Comparison of ENCODE assay signal across 11 cellular contexts in the genomic region with DNA sequence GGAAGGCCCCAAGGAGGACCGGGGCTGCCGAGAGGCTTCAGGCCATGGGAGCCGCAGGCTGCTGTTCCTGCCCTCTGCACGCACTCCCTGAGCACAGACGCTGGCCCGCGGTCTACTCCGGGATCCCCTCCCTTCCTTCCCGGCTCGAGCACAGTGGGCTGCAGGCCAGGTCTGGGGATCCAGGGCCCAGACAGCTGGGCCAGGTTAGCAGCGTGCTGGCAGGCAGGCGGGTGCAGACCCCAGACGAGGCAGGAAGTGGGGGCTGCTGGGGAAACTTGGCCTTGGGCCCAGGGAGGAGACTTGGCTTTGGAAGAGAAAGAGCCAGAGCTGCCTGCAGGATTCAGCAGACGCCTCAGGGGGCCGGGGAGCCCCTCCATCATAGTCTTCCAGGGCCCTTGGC. TPM values are rescaled to one million over a fixed set of nuclear protein-coding genes. Genes with fewer than 3 reads are reported as not detected.
A peak's percentile ranks its signal among the peaks of the same experiment; 100 is the strongest.
DNase-seq lines count a peak whose midpoint lies in the region; ATAC-seq and TF ChIP-seq lines count a peak whose summit lies in the region.
"Had no signal": no experiment of that assay in that cellular context is flagged by ENCODE, and none has a peak within 500 bp of the region (broad histone marks: within the 10 kb centered on the region; RNA-seq: fewer than 3 reads in every experiment).

No MANE protein-coding gene starts in this region.

- no peaks in the 10 kb centered on the region for H3K9me3 Mint-ChIP-seq in stimulated activated memory B cell treated with anti-CD40 and anti-IgM and Interleukin-4, amounts not matched to agents 10 μg/mL and 1 μg/mL and 100 μg/mL, for 72 hours
- H3K9me3 Mint-ChIP-seq: neural crest cell had no signal

- POLR2A ChIA-PET in RWPE1 (lab: Yijun Ruan, JAX; ENCODE audit: low non-redundant PET) = no interaction called here

- H3K36me3 Mint-ChIP-seq in stimulated activated memory B cell treated with anti-CD40 and anti-IgM and Interleukin-4, amounts not matched to agents 10 μg/mL and 1 μg/mL and 100 μg/mL, for 72 hours = no peaks in the 10 kb centered on the region

- H3K27ac ChIP-seq in RWPE1 = peak overlapping the region; percentile 39

- intact Hi-C loops in Right ventricle myocardium superior (cut with DNase I) = no loop called here
- intact Hi-C loops in sciatic nerve (cut with DNase I) = no loop called here

- DNase-seq in EL (peak; percentile 32), RWPE1 (ENCODE audit: low spot score) (no peak), Right ventricle myocardium superior (peak; percentile 88), sciatic nerve (ENCODE audit: low spot score) (peak; percentile 76)
- DNase-seq: activated gamma-delta T cell, NCI-H2107 had no signal

- peaks cover 96% of the 10 kb centered on the region for H3K27me3 Mint-ChIP-seq in stimulated activated memory B cell treated with anti-CD40 and anti-IgM and Interleukin-4, amounts not matched to agents 10 μg/mL and 1 μg/mL and 100 μg/mL, for 72 hours

- no peaks in the 10 kb centered on the region for H3K4me1 Mint-ChIP-seq in stimulated activated memory B cell treated with anti-CD40 and anti-IgM and Interleukin-4, amounts not matched to agents 10 μg/mL and 1 μg/mL and 100 μg/mL, for 72 hours

- peak; percentile 91 for ATAC-seq in Right ventricle myocardium superior (ENCODE audit: poor library complexity)
- ATAC-seq in sciatic nerve = peak; percentile 80
- ATAC-seq in GM21717 (IDR thresholded peaks at IDR 0.05; ENCODE audit: unreplicated experiment) = no peak
- ATAC-seq in HG03342 (IDR thresholded peaks at IDR 0.05; ENCODE audit: unreplicated experiment) = no peak
- no peak for ATAC-seq in stimulated activated memory B cell treated with anti-CD40 and anti-IgM and Interleukin-4, amounts not matched to agents 10 μg/mL and 1 μg/mL and 100 μg/mL, for 72 hours
- ATAC-seq in HG03432 (IDR thresholded peaks at IDR 0.05; ENCODE audit: unreplicated experiment) = no peak

- CTCF ChIA-PET in RWPE1 (lab: Yijun Ruan, JAX) = interaction anchor here (1.0 kb wide), 1 partner anchor 91 kb away, joined by 3 read pairs; no protein-coding TSS in a partner anchor

- H3K27ac Mint-ChIP-seq in stimulated activated memory B cell treated with anti-CD40 and anti-IgM and Interleukin-4, amounts not matched to agents 10 μg/mL and 1 μg/mL and 100 μg/mL, for 72 hours = no peak overlapping the region

- no peak for TF ChIP-seq CTCF in RWPE1 (conservative IDR thresholded peaks at IDR 0.05; ENCODE audit: low read depth)

- no peak overlapping the region for H3K4me3 Mint-ChIP-seq in stimulated activated memory B cell treated with anti-CD40 and anti-IgM and Interleukin-4, amounts not matched to agents 10 μg/mL and 1 μg/mL and 100 μg/mL, for 72 hours
- H3K4me3 Mint-ChIP-seq: neural crest cell had no signal

RNA-seq across cellular contexts. Expression of a gene that starts 30.2 kb away (rescaled TPM):
- 0.43 TPM for total RNA-seq in Right ventricle myocardium superior
- total RNA-seq in sciatic nerve = 5.4 TPM
- total RNA-seq: neural crest cell had no signal

RNA-seq across cellular contexts. Expression of a gene that starts 44.0 kb away (rescaled TPM):
- 0.24 TPM for total RNA-seq in Right ventricle myocardium superior
- 0.36 TPM for total RNA-seq in sciatic nerve

RNA-seq across cellular contexts. Expression of a gene that starts 57.5 kb away (rescaled TPM):
- 58.2 TPM for total RNA-seq in Right ventricle myocardium superior
- 37.5 TPM for total RNA-seq in sciatic nerve

Comparison
In these comparisons a context has a peak if more than half of its experiments do, and no peak if none do; other contexts are left out.
1. ATAC-seq: peak in Right ventricle myocardium superior (single experiment) and sciatic nerve (single experiment); none in GM21717 (single experiment), HG03342 (single experiment), stimulated activated memory B cell treated with anti-CD40 and anti-IgM and Interleukin-4, amounts not matched to agents 10 μg/mL and 1 μg/mL and 100 μg/mL, for 72 hours (single experiment) and HG03432 (single experiment).